26 cellular contexts compared by ENCODE assay signal in genomic region chr7:935321-936130, GRCh38. TPM values are rescaled to one million over a fixed set of nuclear protein-coding genes. Genes with fewer than 3 reads are reported as not detected.
DNase-seq lines count a peak whose midpoint lies in the region; ATAC-seq, FAIRE-seq and TF ChIP-seq lines count a peak whose summit lies in the region.
"Had no signal": no experiment of that assay in that cellular context is flagged by ENCODE, and none has a peak within 500 bp of the region (broad histone marks: within the 10 kb centered on the region; RNA-seq: fewer than 3 reads in every experiment).

No MANE protein-coding gene starts in this region.

- 40% methylated on average over 33 of the region's 54 CpGs for WGBS in K562 (ENCODE audit: insufficient coverage, low coverage, missing lambda C conversion rate)

- no peak for TF ChIP-seq RAD21 in K562 (CRISPR knock-in tag; conservative IDR thresholded peaks at IDR 0.05 in 1 of 2, IDR thresholded peaks at IDR 0.05 in 1 of 2)

- H3K9me3 Mint-ChIP-seq in T-helper 1 cell treated with Interleukin-12 subunit alpha and Interleukin-12 subunit beta and Interleukin-4 antibody, amounts not matched to agents 30 μg/mL and 1 μg/mL, for 36 hours: peaks cover 9% of the 10 kb centered on the region
- H3K9me3 Mint-ChIP-seq: activated naive CD4-positive, alpha-beta T cell treated with anti-CD3 and anti-CD28 coated beads, Interleukin-2, amount 50 U/mL, for 24 hours had no signal

- BruUV-seq in K562 (replicated peaks; lab: Mats Ljungman, UMichigan): no TSS peak

- CTCF ChIA-PET in K562 (lab: Yijun Ruan, JAX; ENCODE audit: low intra/inter-chr PET ratio): interaction anchor here (0.6 kb wide), 1 partner anchor 723 kb away, joined by 3 read pairs; no protein-coding TSS in a partner anchor

- peaks cover 6% of the 10 kb centered on the region for H3K4me1 Mint-ChIP-seq in T-helper 1 cell treated with Interleukin-12 subunit alpha and Interleukin-12 subunit beta and Interleukin-4 antibody, amounts not matched to agents 30 μg/mL and 1 μg/mL, for 36 hours (ENCODE audit: low read depth)
- H3K4me1 Mint-ChIP-seq: mesothelial cell of epicardium, neural crest cell had no signal

- in situ Hi-C loops in K562 (cut with MboI): no loop called here

- no peak for TF ChIP-seq EP300 in K562 (IDR thresholded peaks at IDR 0.05; ENCODE audit: low read length)

- no peak overlapping the region for H3K4me3 Mint-ChIP-seq in T-helper 1 cell treated with Interleukin-12 subunit alpha and Interleukin-12 subunit beta and Interleukin-4 antibody, amounts not matched to agents 30 μg/mL and 1 μg/mL, for 36 hours
- H3K4me3 Mint-ChIP-seq: activated CD4-positive, alpha-beta memory T cell treated with anti-CD3 and anti-CD28 coated beads, Interleukin-2, amount 10 ng/mL, durations not matched to agents 7 days and 5 days; activated naive CD4-positive, alpha-beta T cell treated with anti-CD3 and anti-CD28 coated beads, Interleukin-2, amount 50 U/mL, for 24 hours; H9; mesothelial cell of epicardium; neural crest cell; T-helper 17 cell had no signal

- peak overlapping the region; percentile 6 for H3K27ac Mint-ChIP-seq in T-helper 1 cell treated with Interleukin-12 subunit alpha and Interleukin-12 subunit beta and Interleukin-4 antibody, amounts not matched to agents 30 μg/mL and 1 μg/mL, for 36 hours
- H3K27ac Mint-ChIP-seq: mesothelial cell of epicardium, progenitor cell of endocrine pancreas, T-helper 17 cell had no signal

- peaks cover 6% of the 10 kb centered on the region for H3K36me3 Mint-ChIP-seq in T-helper 1 cell treated with Interleukin-12 subunit alpha and Interleukin-12 subunit beta and Interleukin-4 antibody, amounts not matched to agents 30 μg/mL and 1 μg/mL, for 36 hours (ENCODE audit: low read depth)
- H3K36me3 Mint-ChIP-seq: activated naive CD4-positive, alpha-beta T cell treated with anti-CD3 and anti-CD28 coated beads, Interleukin-2, amount 50 U/mL, for 24 hours; mesothelial cell of epicardium had no signal

- no peaks in the 10 kb centered on the region for H3K79me2 ChIP-seq in K562 (ENCODE audit: control insufficient read depth, insufficient read depth, low read length)

- intact Hi-C loops in K562 (cut with micrococcal nuclease): no loop called here
- intact Hi-C loops in posterior vena cava (cut with DNase I): no loop called here

- POLR2A ChIA-PET in K562 (lab: Yijun Ruan, JAX): interaction anchor here (0.6 to 1.0 kb wide), 2 partner anchors 12 to 17 kb away, joined by 3 read pairs; no protein-coding TSS in a partner anchor

- H3K4me1 ChIP-seq in K562 (replicated peaks in 1 of 2; ENCODE audit: control insufficient read depth in 2 of 2, insufficient read depth in 2 of 2, low read length in 2 of 2): peaks cover 0 to 28% of the 10 kb centered on the region in 2 experiments; a peak in 2 of 5 replicates
- H3K4me1 ChIP-seq: ascending aorta, Caco-2, gastrocnemius medialis, SJCRH30 had no signal

- no peak overlapping the region for H3K9ac ChIP-seq in K562 (ENCODE audit: insufficient read depth in 1 of 2, low read depth in 2 of 2, low read length in 2 of 2)

- peaks cover 2 to 36% of the 10 kb centered on the region in 2 experiments; a peak in 3 of 5 replicates for H3K27me3 ChIP-seq in K562 (ENCODE audit: control insufficient read depth in 2 of 2, insufficient read depth in 2 of 2, low read length in 2 of 2)
- H3K27me3 ChIP-seq: ascending aorta, SJCRH30 had no signal

- H3K9me3 ChIP-seq in K562 (replicated peaks; ENCODE audit: control insufficient read depth, insufficient read depth, low read depth, low read length): peaks cover 7% of the 10 kb centered on the region
- H3K9me3 ChIP-seq: ascending aorta, gastrocnemius medialis, SJCRH30 had no signal

- H3K27ac ChIP-seq in K562 (ENCODE audit: extremely low read depth, low read depth, low read length): no peak overlapping the region
- H3K27ac ChIP-seq: ascending aorta, gastrocnemius medialis, SJCRH30, VCaP had no signal

- 0 out of 2 replicates have a peak, but pooled peaks cover 4% of the 10 kb centered on the region for H4K20me1 ChIP-seq in K562 (replicated peaks; ENCODE audit: control insufficient read depth, insufficient read depth, low read length)

- H3K4me2 ChIP-seq in K562 (ENCODE audit: insufficient read depth, low read length): no peak overlapping the region

- H2AFZ ChIP-seq in K562 (ENCODE audit: low read depth, low read length): no peak overlapping the region

- no peak overlapping the region for H3K4me3 ChIP-seq in K562
- H3K4me3 ChIP-seq: ascending aorta, gastrocnemius medialis, SJCRH30 had no signal

- no peak for TF ChIP-seq CTCF in K562 (IDR thresholded peaks at IDR 0.05 in 2 of 3, conservative IDR thresholded peaks at IDR 0.05 in 1 of 3; ENCODE audit: insufficient read depth in 2 of 3, low read depth in 1 of 3, low read length in 3 of 3)

- DNase-seq in T-helper 1 cell (no peak), GM12891 (ENCODE audit: insufficient read length, low spot score) (no peak), K562 (ENCODE audit: extremely low read depth in 1 of 4, low spot score in 3 of 4) (no peak), posterior vena cava (ENCODE audit: low spot score) (peak; percentile 74), Ammon's horn (ENCODE audit: low spot score) (no peak), NCI-H226 (no peak), ureter (ENCODE audit: low spot score) (no peak)
- DNase-seq: AML-193; Caco-2; effector CD8-positive, alpha-beta T cell; gastrocnemius medialis; kidney glomerular epithelial cell; NCI-H1417; SJCRH30; small intestine; T-helper 17 cell had no signal

- TF ChIP-seq POLR2A in GM12891 (IDR thresholded peaks at IDR 0.05; ENCODE audit: low read depth, low read length) (no peak), K562 (conservative IDR thresholded peaks at IDR 0.05) (no peak)

- H3K9me1 ChIP-seq in K562 (ENCODE audit: control insufficient read depth, insufficient read depth, low read length): no peaks in the 10 kb centered on the region

- no peaks in the 10 kb centered on the region for H3K36me3 ChIP-seq in K562 (ENCODE audit: control insufficient read depth, insufficient read depth, low read length)
- H3K36me3 ChIP-seq: ascending aorta, gastrocnemius medialis, SJCRH30 had no signal

- no peaks in the 10 kb centered on the region for H3K27me3 Mint-ChIP-seq in T-helper 1 cell treated with Interleukin-12 subunit alpha and Interleukin-12 subunit beta and Interleukin-4 antibody, amounts not matched to agents 30 μg/mL and 1 μg/mL, for 36 hours (ENCODE audit: low read depth)
- H3K27me3 Mint-ChIP-seq: activated naive CD4-positive, alpha-beta T cell treated with anti-CD3 and anti-CD28 coated beads, Interleukin-2, amount 50 U/mL, for 24 hours; T-helper 17 cell had no signal

- peak; percentile 47 for FAIRE-seq in GM12891 (lab: Jason Lieb, UNC)
- FAIRE-seq in K562 (lab: Jason Lieb, UNC): no peak
- FAIRE-seq: small intestine had no signal

- 0 out of 3 replicates have a peak, but pooled peaks have one; percentile 34 for ATAC-seq in K562
- ATAC-seq: gastrocnemius medialis, T-helper 17 cell had no signal

RNA-seq across cellular contexts. Expression of gene ADAP1, which starts 19.0 kb away (rescaled TPM):
- polyA plus RNA-seq in GM12891 (2012; ENCODE audit: low read depth, missing spikeins): 8.1 TPM
- 0.30 and 3.1 TPM in 2 replicates for total RNA-seq in K562 (2011; cell fraction: chromatin; rRNA removed; ENCODE audit: low replicate concordance)
- 1.1 and 1.8 TPM in 2 replicates for total RNA-seq in K562 (2011; cell fraction: nucleolus; rRNA removed)
- total RNA-seq in K562 (2011; cell fraction: nucleoplasm; rRNA removed): 1.4 and 1.9 TPM in 2 replicates
- total RNA-seq in K562 (2014; rRNA removed): 0.27 and 0.41 TPM in 2 replicates
- total RNA-seq in K562 (2014; rRNA removed; fragmentation: Illumina TruSeq; extraction: Trizol): not detected in 2 replicates
- 0.26 and 0.58 TPM in 2 replicates for total RNA-seq in K562 (2015; rRNA removed; fragmentation: Illumina TruSeq; extraction: Trizol)
- 0.47 and 0.54 TPM in 2 replicates for total RNA-seq in K562 (2021)
- 1.1 and 1.4 TPM in 2 replicates for polyA plus RNA-seq in K562 (2011; rRNA removed)
- polyA plus RNA-seq in K562 (2011; cell fraction: cytosol; rRNA removed): 1.7 and 3.9 TPM in 2 replicates
- polyA plus RNA-seq in K562 (2011; cell fraction: nucleus; rRNA removed): 2.7 and 3.4 TPM in 2 replicates
- 0.44 and 2.4 TPM in 2 replicates for polyA plus RNA-seq in K562 (2012)
- 0.68 TPM in 2 replicates for polyA plus RNA-seq in K562 (2014; fragmentation: Illumina TruSeq; extraction: Trizol)
- not detected for polyA plus RNA-seq in K562 (2014; fragmentation: Nextera tagmentation; extraction: Ambion mirVana)
- 0.36 and 0.40 TPM in 2 replicates for polyA plus RNA-seq in K562 (2014; rRNA removed)
- 0.90 and 0.95 TPM in 2 replicates for polyA minus RNA-seq in K562 (2011; rRNA and poly(A)+ RNA removed)
- polyA minus RNA-seq in K562 (2011; cell fraction: cytosol; rRNA and poly(A)+ RNA removed): 1.1 and 2.2 TPM in 2 replicates
- polyA minus RNA-seq in K562 (2011; cell fraction: nucleus; rRNA and poly(A)+ RNA removed): 1.7 and 1.9 TPM in 2 replicates
- total RNA-seq in posterior vena cava: 10 to 100 TPM; 16.3 to 17.8 TPM
- 20.6 TPM for total RNA-seq in ureter

RNA-seq across cellular contexts. Expression of gene COX19, which starts 39.8 kb away (rescaled TPM):
- 6.2 TPM for polyA plus RNA-seq in GM12891 (2012; ENCODE audit: low read depth, missing spikeins)
- total RNA-seq in K562 (2011; cell fraction: chromatin; rRNA removed; ENCODE audit: low replicate concordance): 75.3 and 83.0 TPM in 2 replicates
- total RNA-seq in K562 (2011; cell fraction: nucleolus; rRNA removed): 39.2 and 42.0 TPM in 2 replicates
- 67.4 and 75.2 TPM in 2 replicates for total RNA-seq in K562 (2011; cell fraction: nucleoplasm; rRNA removed)
- total RNA-seq in K562 (2014; rRNA removed) (7.9 and 11.7 TPM in 2 replicates), K562 (2014; rRNA removed; fragmentation: Illumina TruSeq; extraction: Trizol) (9.8 and 11.9 TPM in 2 replicates), K562 (2015; rRNA removed; fragmentation: Illumina TruSeq; extraction: Trizol) (8.6 and 9.4 TPM in 2 replicates), K562 (2021) (10.2 and 10.5 TPM in 2 replicates), posterior vena cava (1 to 10 TPM; 5.9 to 8.4 TPM), ureter (14.6 TPM)
- polyA plus RNA-seq in K562 (2011; rRNA removed) (7.3 and 8.1 TPM in 2 replicates), K562 (2014; fragmentation: Illumina TruSeq; extraction: Trizol) (6.0 and 6.1 TPM in 2 replicates), K562 (2014; fragmentation: Nextera tagmentation; extraction: Ambion mirVana) (1 to 10 TPM; 5.2 to 5.9 TPM), K562 (2014; rRNA removed) (10.4 and 11.1 TPM in 2 replicates)
- polyA plus RNA-seq in K562 (2011; cell fraction: cytosol; rRNA removed): 5.8 and 6.1 TPM in 2 replicates
- 12.8 and 14.3 TPM in 2 replicates for polyA plus RNA-seq in K562 (2011; cell fraction: nucleus; rRNA removed)
- polyA plus RNA-seq in K562 (2012): 8.1 and 9.5 TPM in 2 replicates
- polyA minus RNA-seq in K562 (2011; rRNA and poly(A)+ RNA removed): 11.5 and 14.7 TPM in 2 replicates
- 1.1 and 2.5 TPM in 2 replicates for polyA minus RNA-seq in K562 (2011; cell fraction: cytosol; rRNA and poly(A)+ RNA removed)
- 11.0 and 17.1 TPM in 2 replicates for polyA minus RNA-seq in K562 (2011; cell fraction: nucleus; rRNA and poly(A)+ RNA removed)

RNA-seq across cellular contexts. Expression of gene CYP2W1, which starts 47.5 kb away (rescaled TPM):
- not detected for polyA plus RNA-seq in GM12891 (2012; ENCODE audit: low read depth, missing spikeins)
- not detected in 2 replicates for total RNA-seq in K562 (2011; cell fraction: chromatin; rRNA removed; ENCODE audit: low replicate concordance)
- not detected in 2 replicates for total RNA-seq in K562 (2011; cell fraction: nucleolus; rRNA removed)
- not detected in 2 replicates for total RNA-seq in K562 (2011; cell fraction: nucleoplasm; rRNA removed)
- total RNA-seq in K562 (2014; rRNA removed): not detected in 2 replicates
- total RNA-seq in K562 (2014; rRNA removed; fragmentation: Illumina TruSeq; extraction: Trizol): not detected in 2 replicates
- total RNA-seq in K562 (2015; rRNA removed; fragmentation: Illumina TruSeq; extraction: Trizol): not detected in 2 replicates
- not detected in 2 replicates for total RNA-seq in K562 (2021)
- polyA plus RNA-seq in K562 (2011; rRNA removed): not detected in 2 replicates
- not detected in 2 replicates for polyA plus RNA-seq in K562 (2011; cell fraction: cytosol; rRNA removed)
- polyA plus RNA-seq in K562 (2011; cell fraction: nucleus; rRNA removed): not detected in 2 replicates
- polyA plus RNA-seq in K562 (2012): 0.14 TPM in 1 of 2 replicates, not detected in the other
- polyA plus RNA-seq in K562 (2014; fragmentation: Illumina TruSeq; extraction: Trizol): not detected in 2 replicates
- polyA plus RNA-seq in K562 (2014; fragmentation: Nextera tagmentation; extraction: Ambion mirVana): not detected
- 0.07 TPM in 1 of 2 replicates, not detected in the other for polyA plus RNA-seq in K562 (2014; rRNA removed)
- polyA minus RNA-seq in K562 (2011; rRNA and poly(A)+ RNA removed): not detected in 2 replicates
- not detected in 2 replicates for polyA minus RNA-seq in K562 (2011; cell fraction: cytosol; rRNA and poly(A)+ RNA removed)
- not detected in 2 replicates for polyA minus RNA-seq in K562 (2011; cell fraction: nucleus; rRNA and poly(A)+ RNA removed)
- not detected for total RNA-seq in posterior vena cava
- total RNA-seq in ureter: 0.44 TPM
- total RNA-seq: activated CD4-positive, alpha-beta memory T cell treated with anti-CD3 and anti-CD28 coated beads, Interleukin-2, amount 10 ng/mL, durations not matched to agents 7 days and 5 days; ascending aorta; cerebellum; gastrocnemius medialis; H9; neural crest cell; SJCRH30; T-helper 17 cell had no signal

RNA-seq across cellular contexts. Expression of gene GET4, which starts 59.2 kb away (rescaled TPM):
- 27.1 TPM for polyA plus RNA-seq in GM12891 (2012; ENCODE audit: low read depth, missing spikeins)
- 48.4 and 118 TPM in 2 replicates for total RNA-seq in K562 (2011; cell fraction: chromatin; rRNA removed; ENCODE audit: low replicate concordance)
- total RNA-seq in K562 (2011; cell fraction: nucleolus; rRNA removed): 96.6 and 125 TPM in 2 replicates
- total RNA-seq in K562 (2011; cell fraction: nucleoplasm; rRNA removed): 56.0 and 71.4 TPM in 2 replicates
- total RNA-seq in K562 (2014; rRNA removed): 111 and 135 TPM in 2 replicates
- 13.0 and 15.7 TPM in 2 replicates for total RNA-seq in K562 (2014; rRNA removed; fragmentation: Illumina TruSeq; extraction: Trizol)
- total RNA-seq in K562 (2015; rRNA removed; fragmentation: Illumina TruSeq; extraction: Trizol): 37.9 and 40.4 TPM in 2 replicates
- total RNA-seq in K562 (2021): 83.3 and 89.9 TPM in 2 replicates
- 45.0 and 45.4 TPM in 2 replicates for polyA plus RNA-seq in K562 (2011; rRNA removed)
- 69.2 and 135 TPM in 2 replicates for polyA plus RNA-seq in K562 (2011; cell fraction: cytosol; rRNA removed)
- 114 and 189 TPM in 2 replicates for polyA plus RNA-seq in K562 (2011; cell fraction: nucleus; rRNA removed)
- polyA plus RNA-seq in K562 (2012): 53.9 and 82.1 TPM in 2 replicates
- polyA plus RNA-seq in K562 (2014; fragmentation: Illumina TruSeq; extraction: Trizol): 33.2 and 48.4 TPM in 2 replicates
- 1 to 10 TPM in 1 of 2 experiments, under 1 TPM in 1; 0.99 to 2.0 TPM for polyA plus RNA-seq in K562 (2014; fragmentation: Nextera tagmentation; extraction: Ambion mirVana)
- polyA plus RNA-seq in K562 (2014; rRNA removed): 122 and 151 TPM in 2 replicates
- polyA minus RNA-seq in K562 (2011; rRNA and poly(A)+ RNA removed): 8.6 and 13.3 TPM in 2 replicates
- 24.0 and 28.9 TPM in 2 replicates for polyA minus RNA-seq in K562 (2011; cell fraction: cytosol; rRNA and poly(A)+ RNA removed)
- polyA minus RNA-seq in K562 (2011; cell fraction: nucleus; rRNA and poly(A)+ RNA removed): 24.9 and 29.6 TPM in 2 replicates
- total RNA-seq in posterior vena cava: 10 to 100 TPM; 13.2 to 16.3 TPM
- total RNA-seq in ureter: 43.4 TPM
